ENCODE assay signal across 30 cellular contexts in genomic region chr1:192104135-192104534, GRCh38. TPM values are rescaled to one million over a fixed set of nuclear protein-coding genes. Genes with fewer than 3 reads are reported as not detected.
"Had no signal": no experiment of that assay in that cellular context is flagged by ENCODE, and none has a peak within 500 bp of the region (broad histone marks: within the 10 kb centered on the region; RNA-seq: fewer than 3 reads in every experiment).

No MANE protein-coding gene starts in this region.

- H3K27me3 Mint-ChIP-seq: dendritic cell treated with granulocyte-macrophage colony-stimulating factor and Interleukin-4, amounts not matched to agents 40 ng/mL and 50 ng/mL, for 4 days; naive B cell; natural killer cell treated with Interleukin-12 subunit alpha and Interleukin-12 subunit beta and Interleukin-15 and Interleukin-18, amount 100 ng/mL, for 72 hours; stimulated activated naive CD8-positive, alpha-beta T cell treated with anti-CD3 and anti-CD28 coated beads, Interleukin-15, amount 100 ng/mL, for 72 hours had no signal

- FAIRE-seq: islet of Langerhans had no signal

- DNase-seq: colonic mucosa; effector memory CD4-positive, alpha-beta T cell; erythroblast; esophagus squamous epithelium; foreskin melanocyte; glutamatergic neuron; heart right ventricle; hippocampal formation; left cardiac atrium; left lung; mucosa of descending colon; naive B cell; sigmoid colon; spleen; stimulated activated CD8-positive, alpha-beta memory T cell treated with anti-CD3 and anti-CD28 coated beads, Interleukin-4, amount 100 ng/mL, for 48 hours; stimulated activated naive CD4-positive, alpha-beta T cell; stimulated activated naive CD8-positive, alpha-beta T cell treated with anti-CD3 and anti-CD28 coated beads, Interleukin-15, amount 100 ng/mL, for 72 hours had no signal

- H3K4me3 ChIP-seq: colonic mucosa, esophagus squamous epithelium, heart right ventricle, left lung, mucosa of descending colon, prostate gland, right atrium auricular region, sigmoid colon, skin epidermis, spleen, suprapubic skin, vagina had no signal

- H3K9me3 Mint-ChIP-seq: stimulated activated naive CD8-positive, alpha-beta T cell treated with anti-CD3 and anti-CD28 coated beads, Interleukin-15, amount 100 ng/mL, for 72 hours had no signal

- H3K27me3 ChIP-seq: colonic mucosa, esophagus squamous epithelium, heart right ventricle, left lung, neutrophil, right atrium auricular region, sigmoid colon, spleen, suprapubic skin, vagina had no signal

- H3K4me3 Mint-ChIP-seq: dendritic cell treated with granulocyte-macrophage colony-stimulating factor and Interleukin-4, amounts not matched to agents 40 ng/mL and 50 ng/mL, for 4 days; mesothelial cell of epicardium; naive B cell; natural killer cell treated with Interleukin-12 subunit alpha and Interleukin-12 subunit beta and Interleukin-15 and Interleukin-18, amount 100 ng/mL, for 72 hours; neural crest cell; stimulated activated naive CD8-positive, alpha-beta T cell treated with anti-CD3 and anti-CD28 coated beads, Interleukin-15, amount 100 ng/mL, for 72 hours had no signal

- H3K27ac ChIP-seq: colonic mucosa, esophagus squamous epithelium, heart right ventricle, left lung, neutrophil, prostate gland, right atrium auricular region, sigmoid colon, skin epidermis, suprapubic skin, vagina had no signal

- H3K36me3 ChIP-seq: colonic mucosa, esophagus squamous epithelium, heart right ventricle, left lung, neutrophil, prostate gland, right atrium auricular region, sigmoid colon, spleen, suprapubic skin, vagina had no signal

- H3K27ac Mint-ChIP-seq: dendritic cell treated with granulocyte-macrophage colony-stimulating factor and Interleukin-4, amounts not matched to agents 40 ng/mL and 50 ng/mL, for 4 days; naive B cell; natural killer cell treated with Interleukin-12 subunit alpha and Interleukin-12 subunit beta and Interleukin-15 and Interleukin-18, amount 100 ng/mL, for 72 hours; stimulated activated naive CD8-positive, alpha-beta T cell treated with anti-CD3 and anti-CD28 coated beads, Interleukin-15, amount 100 ng/mL, for 72 hours had no signal

- H3K4me1 ChIP-seq: colonic mucosa, esophagus squamous epithelium, heart right ventricle, left lung, prostate gland, right atrium auricular region, sigmoid colon, spleen, suprapubic skin, vagina had no signal

- H3K9me3 ChIP-seq: colonic mucosa, esophagus squamous epithelium, heart right ventricle, left lung, mucosa of descending colon, neutrophil, prostate gland, right atrium auricular region, sigmoid colon, spleen, suprapubic skin, vagina had no signal

- ATAC-seq: heart right ventricle; left cardiac atrium; left lung; mucosa of descending colon; natural killer cell treated with Interleukin-12 subunit alpha and Interleukin-12 subunit beta and Interleukin-15 and Interleukin-18, amount 100 ng/mL, for 72 hours; stimulated activated naive CD8-positive, alpha-beta T cell treated with anti-CD3 and anti-CD28 coated beads, Interleukin-15, amount 100 ng/mL, for 72 hours had no signal

- H3K36me3 Mint-ChIP-seq: mesothelial cell of epicardium; naive B cell; natural killer cell treated with Interleukin-12 subunit alpha and Interleukin-12 subunit beta and Interleukin-15 and Interleukin-18, amount 100 ng/mL, for 72 hours had no signal

- H3K4me1 Mint-ChIP-seq: naive B cell; neural crest cell; stimulated activated naive CD8-positive, alpha-beta T cell treated with anti-CD3 and anti-CD28 coated beads, Interleukin-15, amount 100 ng/mL, for 72 hours had no signal

RNA-seq across cellular contexts. Expression of gene RGS18, which starts 54.1 kb away (rescaled TPM):
- total RNA-seq: kidney epithelial cell, lung microvascular endothelial cell, mesothelial cell of epicardium, neural crest cell had no signal
